8 cellular contexts compared by ENCODE assay signal in genomic region chr10:69449841-69450240, GRCh38. TPM values are rescaled to one million over a fixed set of nuclear protein-coding genes. Genes with fewer than 3 reads are reported as not detected.
DNase-seq lines count a peak whose midpoint lies in the region; ATAC-seq and TF ChIP-seq lines count a peak whose summit lies in the region.

No MANE protein-coding gene starts in this region.

- peak overlapping the region; percentile 67 for H3K4me3 Mint-ChIP-seq in neural progenitor cell

- peaks cover 16% of the 10 kb centered on the region for H3K4me1 Mint-ChIP-seq in neural progenitor cell

- DNase-seq in C1 segment of cervical spinal cord (lab: John Stamatoyannopoulos, UW) (peak in 8 of 14 donors; percentile 37 to 57 (median 44)), NCI-H460 (ENCODE audit: extremely low read depth, low read depth) (peak; percentile 71), foreskin fibroblast (peak in 1 of 2 donors; percentile 37), neural progenitor cell (ENCODE audit: low spot score) (peak; percentile 85), NCI-H2171 treated with DMSO at 0.1 percent for 48 hours (lab: John Stamatoyannopoulos, UW) (no peak)
- DNase-seq in activated T-cell treated with anti-CD3 and anti-CD28 coated beads, Interleukin-2, amount 50 U/mL, for 1 hour, result peak; percentile 52

- H3K27ac Mint-ChIP-seq in neural progenitor cell, result peak overlapping the region; percentile 78

- H3K4me2 ChIP-seq in neural progenitor cell, result no peak overlapping the region

- H3K36me3 Mint-ChIP-seq in neural progenitor cell, result no peaks in the 10 kb centered on the region

- peak overlapping the region; percentile 72 for H2AFZ ChIP-seq in neural progenitor cell (replicated peaks)

- no peaks in the 10 kb centered on the region for H3K9me3 Mint-ChIP-seq in neural progenitor cell

- H3K4me1 ChIP-seq in neural progenitor cell, result no peaks in the 10 kb centered on the region

- ATAC-seq in GM19467 (IDR thresholded peaks at IDR 0.05; ENCODE audit: unreplicated experiment) (peak; percentile 52), GM19397 (IDR thresholded peaks at IDR 0.05; ENCODE audit: unreplicated experiment) (no peak)

- H3K36me3 ChIP-seq in neural progenitor cell, result no peaks in the 10 kb centered on the region

- H3K27me3 Mint-ChIP-seq in neural progenitor cell (ENCODE audit: insufficient read depth, low read depth), result peaks cover 8% of the 10 kb centered on the region

- no peak overlapping the region for H3K9ac ChIP-seq in neural progenitor cell

- H3K9me3 ChIP-seq in neural progenitor cell (ENCODE audit: low read depth), result no peaks in the 10 kb centered on the region

- H4K20me1 ChIP-seq in neural progenitor cell (ENCODE audit: low read depth), result no peaks in the 10 kb centered on the region

- H3K27me3 ChIP-seq in neural progenitor cell, result peaks cover 24% of the 10 kb centered on the region

- no peaks in the 10 kb centered on the region for H3K79me2 ChIP-seq in neural progenitor cell (ENCODE audit: low read depth)

- TF ChIP-seq CTCF in foreskin fibroblast (IDR thresholded peaks at IDR 0.05; ENCODE audit: low read depth, low read length), result peak; percentile 52
- TF ChIP-seq CTCF in neural progenitor cell (IDR thresholded peaks at IDR 0.05), result peak; percentile 69

- no peaks in the 10 kb centered on the region for H3F3A ChIP-seq in neural progenitor cell (ENCODE audit: low read depth)

- H3K27ac ChIP-seq in neural progenitor cell, result no peak overlapping the region

- no peak overlapping the region for H3K4me3 ChIP-seq in foreskin fibroblast (ENCODE audit: low read depth in 1 of 2, low read length in 2 of 2)
- H3K4me3 ChIP-seq in neural progenitor cell, result no peak overlapping the region

RNA-seq across cellular contexts. Expression of gene TSPAN15, which starts 1.4 kb away (rescaled TPM):
- total RNA-seq in NCI-H460 (2014; rRNA removed; shearing (Covaris generic)), result 10.9 and 11.5 TPM in 2 replicates
- polyA plus RNA-seq in NCI-H460 (2014; cell fraction: nucleus; rRNA removed), result 24.7 and 34.7 TPM in 2 replicates
- total RNA-seq in neural progenitor cell (ENCODE audit: low replicate concordance), result 6.8 and 8.7 TPM in 2 replicates

RNA-seq across cellular contexts. Expression of gene TACR2, which starts 33.1 kb away (rescaled TPM):
- not detected in 2 replicates for total RNA-seq in NCI-H460 (2014; rRNA removed; shearing (Covaris generic))
- polyA plus RNA-seq in NCI-H460 (2014; cell fraction: nucleus; rRNA removed), result not detected in 2 replicates
- total RNA-seq in neural progenitor cell (ENCODE audit: low replicate concordance), result not detected in 2 replicates
